9 cellular contexts compared by ENCODE assay signal in the genomic region with DNA sequence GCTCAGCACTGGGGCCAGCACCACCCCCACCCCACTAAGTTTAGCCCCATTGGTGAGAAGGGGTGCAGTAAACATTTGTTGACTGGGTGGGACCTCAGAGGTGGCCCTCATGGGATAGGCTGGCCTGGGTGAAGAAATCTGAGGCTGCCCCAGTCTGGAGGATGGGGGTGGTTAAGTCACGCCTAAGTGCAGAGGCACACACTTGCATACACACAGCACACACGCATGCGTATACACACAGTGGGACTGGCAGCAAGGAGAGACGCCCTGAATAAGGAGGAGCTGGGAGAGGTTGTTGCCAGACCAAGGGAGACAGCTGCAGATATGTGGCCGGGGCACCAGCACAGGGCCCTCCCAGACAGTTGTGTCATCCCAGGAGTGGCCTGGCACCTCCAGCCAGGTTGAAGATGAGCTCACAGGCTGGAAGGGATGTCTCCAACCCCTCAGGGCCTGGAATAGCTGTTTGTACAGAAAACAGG. TPM values are rescaled to one million over a fixed set of nuclear protein-coding genes. Genes with fewer than 3 reads are reported as not detected.
A peak's percentile ranks its signal among the peaks of the same experiment; 100 is the strongest.
DNase-seq lines count a peak whose midpoint lies in the region; ATAC-seq and TF ChIP-seq lines count a peak whose summit lies in the region.
"Had no signal": no experiment of that assay in that cellular context is flagged by ENCODE, and none has a peak within 500 bp of the region (broad histone marks: within the 10 kb centered on the region; RNA-seq: fewer than 3 reads in every experiment).

No MANE protein-coding gene starts in this region.

- TF ChIP-seq POLR2A in gastrocnemius medialis (IDR thresholded peaks at IDR 0.05): peak in 1 of 2 donors; percentile 43

- H3K9me3 ChIP-seq in left ventricle myocardium inferior (replicated peaks): no peaks in the 10 kb centered on the region
- no peaks in the 10 kb centered on the region for H3K9me3 ChIP-seq in gastrocnemius medialis

- ATAC-seq in gastrocnemius medialis: peak; percentile 60 to 63

- no peaks in the 10 kb centered on the region for H3K27me3 ChIP-seq in left ventricle myocardium inferior (ENCODE audit: low read depth)
- H3K27me3 ChIP-seq in gastrocnemius medialis: no peaks in the 10 kb centered on the region

- TF ChIP-seq CTCF in WI38 (IDR thresholded peaks at IDR 0.05; ENCODE audit: low read depth, low read length) (no peak), left ventricle myocardium inferior (IDR thresholded peaks at IDR 0.05; ENCODE audit: borderline replicate concordance) (no peak), gastrocnemius medialis (IDR thresholded peaks at IDR 0.05 in 4 of 5, conservative IDR thresholded peaks at IDR 0.05 in 1 of 5) (no peak)

- DNase-seq in GM04503 (ENCODE audit: low read depth) (peak; percentile 95), left ventricle myocardium inferior (no peak), gastrocnemius medialis (peak; percentile 89 to 97), HT-29 (ENCODE audit: low spot score) (no peak), NK-92 (lab: John Stamatoyannopoulos, UW; ENCODE audit: unreplicated experiment) (no peak)
- no peak for DNase-seq in activated CD4-positive, alpha-beta T cell treated with anti-CD3 and anti-CD28 coated beads for 4 hours
- DNase-seq in stimulated activated naive CD4-positive, alpha-beta T cell (lab: John Stamatoyannopoulos, UW): no peak
- DNase-seq: hypothalamus had no signal

- in situ Hi-C loops in gastrocnemius medialis (cut with MboI; ENCODE audit: low sequenced_read_pairs in 4 of 4): no loop called here

- H3K4me3 ChIP-seq in WI38 (ENCODE audit: low read depth, low read length): peak overlapping the region; percentile 33
- peak overlapping the region; percentile 31 for H3K4me3 ChIP-seq in left ventricle myocardium inferior
- peak overlapping the region in 1 of 4 donors; percentile 15 for H3K4me3 ChIP-seq in gastrocnemius medialis

- intact Hi-C loops in left ventricle myocardium inferior (cut with micrococcal nuclease) (no loop called here), gastrocnemius medialis (cut with DNase I; ENCODE audit: low total_unique reads) (loop anchor here (1.0 kb wide), 2 partner anchors 9 to 16 kb away; no protein-coding TSS in a partner anchor)

- H3K36me3 ChIP-seq in left ventricle myocardium inferior (no peaks in the 10 kb centered on the region), gastrocnemius medialis (no peaks in the 10 kb centered on the region)

- peak overlapping the region; percentile 98 for H3K27ac ChIP-seq in left ventricle myocardium inferior (replicated peaks)
- H3K27ac ChIP-seq in gastrocnemius medialis: peak overlapping the region; percentile 97 to 99 (median 98)

- H3K4me1 ChIP-seq in left ventricle myocardium inferior: peaks cover 97% of the 10 kb centered on the region
- peaks cover 87% of the 10 kb centered on the region in 2 donors for H3K4me1 ChIP-seq in gastrocnemius medialis

RNA-seq across cellular contexts. Expression of a gene that starts 3.0 kb away (rescaled TPM):
- 82.8 TPM for total RNA-seq in left ventricle myocardium inferior
- total RNA-seq in gastrocnemius medialis: 100 to 1,000 TPM; 101 to 153 (median 145) TPM
- total RNA-seq in HT-29 (2014; rRNA removed; shearing (Covaris generic)): 230 and 270 TPM in 2 replicates

RNA-seq across cellular contexts. Expression of a gene that starts 35.6 kb away (rescaled TPM):
- total RNA-seq in left ventricle myocardium inferior (not detected), gastrocnemius medialis (not detected)
- not detected in 2 replicates for total RNA-seq in HT-29 (2014; rRNA removed; shearing (Covaris generic))

RNA-seq across cellular contexts. Expression of a gene that starts 47.4 kb away (rescaled TPM):
- total RNA-seq in left ventricle myocardium inferior: not detected
- 1 to 10 TPM in 1 of 4 donors, not detected in 3; 3.0 TPM for total RNA-seq in gastrocnemius medialis
- total RNA-seq in HT-29 (2014; rRNA removed; shearing (Covaris generic)): not detected in 2 replicates

Comparison
In these comparisons a context has a peak if more than half of its experiments do, and no peak if none do; other contexts are left out.
1. DNase-seq: peak in GM04503 (single experiment) and gastrocnemius medialis (2 of 2); none in left ventricle myocardium inferior (single experiment), activated CD4-positive, alpha-beta T cell treated with anti-CD3 and anti-CD28 coated beads for 4 hours (0 of 2), HT-29 (single experiment), NK-92 (single experiment) and stimulated activated naive CD4-positive, alpha-beta T cell (0 of 6).